ENCODE assay signal across 21 cellular contexts in genomic region chr10:76998451-76998850, GRCh38.
DNase-seq lines count a peak whose midpoint lies in the region; ATAC-seq and TF ChIP-seq lines count a peak whose summit lies in the region.
"Had no signal": no experiment of that assay in that cellular context is flagged by ENCODE, and none has a peak within 500 bp of the region (broad histone marks: within the 10 kb centered on the region; RNA-seq: fewer than 3 reads in every experiment).

No MANE protein-coding gene starts in this region.

- H3K27me3 Mint-ChIP-seq in H9 (ENCODE audit: low read depth) = no peaks in the 10 kb centered on the region; the same call in none of the 2 replicates
- H3K27me3 Mint-ChIP-seq: activated CD4-positive, alpha-beta T cell treated with anti-CD3 and anti-CD28 coated beads, Interleukin-2, amount 10 ng/mL, durations not matched to agents 24 days and 14 days; CD4-positive, CD25-positive, alpha-beta regulatory T cell had no signal

- H4K91ac ChIP-seq in H9 (ENCODE audit: insufficient read length, low read depth, low read length) = no peak overlapping the region

- H3K4me2 ChIP-seq in H9 (ENCODE audit: insufficient read depth, insufficient read length, low read length) (no peak overlapping the region), PC-9 (no peak overlapping the region)

- no peaks in the 10 kb centered on the region for H3K23me2 ChIP-seq in H9 (ENCODE audit: insufficient read length, low read depth, low read length, poor library complexity, severe bottlenecking)

- no peak overlapping the region for H2BK12ac ChIP-seq in H9 (ENCODE audit: insufficient read length, low read depth, low read length)

- H2AK5ac ChIP-seq in H9 (ENCODE audit: insufficient read length, low read length) = no peak overlapping the region

- BruUV-seq in PC-9 (replicated peaks; lab: Mats Ljungman, UMichigan) = no TSS peak

- no peak overlapping the region for H3K27ac ChIP-seq in H9 (ENCODE audit: insufficient read length, low read depth, low read length)
- no peak overlapping the region for H3K27ac ChIP-seq in PC-9
- no peak overlapping the region for H3K27ac ChIP-seq in upper lobe of right lung
- H3K27ac ChIP-seq: brain microvascular endothelial cell, colonic mucosa, left ventricle myocardium inferior, thyroid gland had no signal

- no peak overlapping the region for H4K5ac ChIP-seq in H9 (ENCODE audit: insufficient read length, low read depth, low read length)

- no peak overlapping the region for H3K4ac ChIP-seq in H9 (ENCODE audit: low read depth, low read length)

- no CpG with 5 or more reads among the region's 2 CpGs for WGBS in H9 (ENCODE audit: extremely low coverage, insufficient read length, low lambda C conversion rate)

- H3K4me1 ChIP-seq in H9 (ENCODE audit: insufficient read depth, low read length) = no peaks in the 10 kb centered on the region
- no peaks in the 10 kb centered on the region for H3K4me1 ChIP-seq in PC-9 (replicated peaks; ENCODE audit: insufficient read depth)
- no peaks in the 10 kb centered on the region for H3K4me1 ChIP-seq in upper lobe of right lung
- H3K4me1 ChIP-seq: colonic mucosa, left ventricle myocardium inferior, thyroid gland had no signal

- no peak for ATAC-seq in upper lobe of right lung
- ATAC-seq: natural killer cell treated with Interleukin-12 subunit alpha and Interleukin-12 subunit beta and Interleukin-15 and Interleukin-18, amount 100 ng/mL, for 72 hours had no signal

- H3K18ac ChIP-seq in H9 (ENCODE audit: insufficient read length, low read depth, low read length) = no peak overlapping the region

- no peak overlapping the region for H2AFZ ChIP-seq in H9 (ENCODE audit: low read length)
- H2AFZ ChIP-seq in PC-9 = no peak overlapping the region

- POLR2A ChIA-PET in PC-9 (lab: Charles Lee; ENCODE audit: unreplicated experiment) = no interaction called here

- H3K4me3 ChIP-seq in fibroblast of the aortic adventitia (ENCODE audit: low read depth, low read length) (no peak overlapping the region), PC-9 (no peak overlapping the region), upper lobe of right lung (no peak overlapping the region)
- H3K4me3 ChIP-seq: colonic mucosa, left ventricle myocardium inferior, thyroid gland had no signal

- no peak overlapping the region for H3K9ac ChIP-seq in H9 (ENCODE audit: extremely low read depth, insufficient read length, low read length)

- H3K4me1 Mint-ChIP-seq in H9 = peaks cover 2 to 4% of the 10 kb centered on the region in 2 experiments; a peak in 3 of 4 replicates
- H3K4me1 Mint-ChIP-seq: activated CD4-positive, alpha-beta T cell treated with anti-CD3 and anti-CD28 coated beads, Interleukin-2, amount 10 ng/mL, durations not matched to agents 24 days and 14 days; CD4-positive, CD25-positive, alpha-beta regulatory T cell had no signal

- H3K79me2 ChIP-seq in H9 (ENCODE audit: insufficient read depth, low read length) (no peaks in the 10 kb centered on the region), PC-9 (ENCODE audit: low read depth) (no peaks in the 10 kb centered on the region)

- peak overlapping the region; percentile 40 for H2BK120ac ChIP-seq in H9 (ENCODE audit: low read depth, low read length, poor library complexity, severe bottlenecking)

- H3T11ph ChIP-seq in H9 (ENCODE audit: low read length) = no peak overlapping the region

- H3K9me3 ChIP-seq in H9 (ENCODE audit: control insufficient read depth, low read depth, low read length) (no peaks in the 10 kb centered on the region), PC-9 (ENCODE audit: insufficient read depth, low read depth) (no peaks in the 10 kb centered on the region), upper lobe of right lung (no peaks in the 10 kb centered on the region)
- H3K9me3 ChIP-seq: colonic mucosa, left ventricle myocardium inferior, thyroid gland had no signal

- no peak overlapping the region for H3K56ac ChIP-seq in H9 (ENCODE audit: insufficient read length, low read depth, low read length)

- CTCF ChIA-PET in PC-9 (lab: Charles Lee) = no interaction called here

- H3K9me3 Mint-ChIP-seq in H9 = no peaks in the 10 kb centered on the region
- H3K9me3 Mint-ChIP-seq: activated CD4-positive, alpha-beta T cell treated with anti-CD3 and anti-CD28 coated beads, Interleukin-2, amount 10 ng/mL, durations not matched to agents 24 days and 14 days; natural killer cell treated with Interleukin-12 subunit alpha and Interleukin-12 subunit beta and Interleukin-15 and Interleukin-18, amount 100 ng/mL, for 72 hours had no signal

- H3K4me3 Mint-ChIP-seq in H9 = no peak overlapping the region
- H3K4me3 Mint-ChIP-seq: activated CD4-positive, alpha-beta T cell treated with anti-CD3 and anti-CD28 coated beads, Interleukin-2, amount 10 ng/mL, durations not matched to agents 24 days and 14 days; CD4-positive, CD25-positive, alpha-beta regulatory T cell; natural killer cell treated with Interleukin-12 subunit alpha and Interleukin-12 subunit beta and Interleukin-15 and Interleukin-18, amount 100 ng/mL, for 72 hours had no signal

- no peak overlapping the region for H4K8ac ChIP-seq in H9 (replicated peaks; ENCODE audit: insufficient read length, low read depth, low read length)

- no peaks in the 10 kb centered on the region for H3K79me1 ChIP-seq in H9 (ENCODE audit: insufficient read depth, low read depth, low read length, poor library complexity, severe bottlenecking)

- H4K20me1 ChIP-seq in H9 (ENCODE audit: control insufficient read depth, insufficient read depth, insufficient read length) = no peaks in the 10 kb centered on the region
- no peaks in the 10 kb centered on the region for H4K20me1 ChIP-seq in PC-9 (ENCODE audit: insufficient read depth)

- DNase-seq in H9 = no peak
- DNase-seq in NCI-H1694 treated with DMSO at 0.1 percent for 48 hours (lab: John Stamatoyannopoulos, UW) = peak; percentile 7
- DNase-seq in NCI-H748 (lab: John Stamatoyannopoulos, UW; ENCODE audit: unreplicated experiment) = peak; percentile 94
- DNase-seq in fibroblast of the aortic adventitia (ENCODE audit: low read depth) = peak; percentile 26
- no peak for DNase-seq in anterior cingulate cortex (lab: John Stamatoyannopoulos, UW)
- no peak for DNase-seq in cerebellar cortex (ENCODE audit: low spot score)
- DNase-seq in PC-9 = no peak
- no peak for DNase-seq in upper lobe of right lung
- DNase-seq: activated CD4-positive, alpha-beta T cell treated with anti-CD3 and anti-CD28 coated beads, Interleukin-2, amount 10 ng/mL, durations not matched to agents 24 days and 14 days; brain microvascular endothelial cell; CD4-positive, CD25-positive, alpha-beta regulatory T cell; colonic mucosa; left ventricle myocardium inferior; midbrain; MV-4-11; NCI-H526 treated with DMSO at 0.1 percent for 48 hours; SIG-M5; stimulated activated CD4-positive, alpha-beta T cell treated with anti-CD3 and anti-CD28 coated beads, Interleukin-1b, Interleukin-23, amount 100 ng/mL, for 48 hours; stimulated activated naive CD4-positive, alpha-beta T cell treated with Interleukin-2 at 50 U/mL for 16 hours; thyroid gland had no signal

- no peak overlapping the region for H3K23ac ChIP-seq in H9 (ENCODE audit: insufficient read length, low read depth, low read length)

- H3K27ac Mint-ChIP-seq in H9 = no peak overlapping the region
- H3K27ac Mint-ChIP-seq: activated CD4-positive, alpha-beta T cell treated with anti-CD3 and anti-CD28 coated beads, Interleukin-2, amount 10 ng/mL, durations not matched to agents 24 days and 14 days; natural killer cell treated with Interleukin-12 subunit alpha and Interleukin-12 subunit beta and Interleukin-15 and Interleukin-18, amount 100 ng/mL, for 72 hours had no signal

- no peak overlapping the region for H2BK20ac ChIP-seq in H9 (ENCODE audit: low read depth, low read length, poor library complexity, severe bottlenecking)

- no peaks in the 10 kb centered on the region for H3K9me2 ChIP-seq in PC-9 (ENCODE audit: insufficient read depth)

- no peak for TF ChIP-seq CTCF in H9 (conservative IDR thresholded peaks at IDR 0.05)
- no peak for TF ChIP-seq CTCF in fibroblast of the aortic adventitia (IDR thresholded peaks at IDR 0.05; ENCODE audit: insufficient read depth, low read length)
- TF ChIP-seq CTCF in PC-9 (conservative IDR thresholded peaks at IDR 0.05) = no peak
- no peak for TF ChIP-seq CTCF in upper lobe of right lung (IDR thresholded peaks at IDR 0.05)

- no peak overlapping the region for H2BK15ac ChIP-seq in H9 (ENCODE audit: low read depth, low read length)

- intact Hi-C loops in PC-9 (cut with micrococcal nuclease; ENCODE audit: unreplicated experiment) (no loop called here), upper lobe of right lung (cut with DNase I) (no loop called here)

- no peak overlapping the region for H2BK5ac ChIP-seq in H9 (ENCODE audit: insufficient read length, low read length)

- H3K27me3 ChIP-seq in H9 (ENCODE audit: insufficient read depth, low read length) (no peaks in the 10 kb centered on the region), PC-9 (ENCODE audit: insufficient read depth, low read depth) (peaks cover 37% of the 10 kb centered on the region), upper lobe of right lung (no peaks in the 10 kb centered on the region)
- H3K27me3 ChIP-seq: brain microvascular endothelial cell, colonic mucosa, thyroid gland had no signal

- no peaks in the 10 kb centered on the region; a peak in 1 of 7 replicates for H3K36me3 Mint-ChIP-seq in H9 (ENCODE audit: insufficient read depth in 1 of 3, low read depth in 3 of 3)
- H3K36me3 Mint-ChIP-seq: CD4-positive, CD25-positive, alpha-beta regulatory T cell; natural killer cell treated with Interleukin-12 subunit alpha and Interleukin-12 subunit beta and Interleukin-15 and Interleukin-18, amount 100 ng/mL, for 72 hours had no signal

- no peak overlapping the region for H3K14ac ChIP-seq in H9 (ENCODE audit: insufficient read depth, low read length)

- H3K36me3 ChIP-seq in PC-9 (ENCODE audit: low read depth) (no peaks in the 10 kb centered on the region), upper lobe of right lung (no peaks in the 10 kb centered on the region)
- H3K36me3 ChIP-seq: brain microvascular endothelial cell, colonic mucosa, left ventricle myocardium inferior, thyroid gland had no signal

- no peaks in the 10 kb centered on the region for H3F3A ChIP-seq in PC-9 (ENCODE audit: insufficient read depth, low read depth)

Comparison
In these comparisons a context has a peak if more than half of its experiments do, and no peak if none do; other contexts are left out.
1. DNase-seq: peak in NCI-H1694 treated with DMSO at 0.1 percent for 48 hours (single experiment), NCI-H748 (single experiment) and fibroblast of the aortic adventitia (single experiment); none in H9 (single experiment), anterior cingulate cortex (0 of 58), cerebellar cortex (single experiment), PC-9 (0 of 2) and upper lobe of right lung (single experiment).